ENCODE assay signal across 8 cellular contexts in the genomic region with DNA sequence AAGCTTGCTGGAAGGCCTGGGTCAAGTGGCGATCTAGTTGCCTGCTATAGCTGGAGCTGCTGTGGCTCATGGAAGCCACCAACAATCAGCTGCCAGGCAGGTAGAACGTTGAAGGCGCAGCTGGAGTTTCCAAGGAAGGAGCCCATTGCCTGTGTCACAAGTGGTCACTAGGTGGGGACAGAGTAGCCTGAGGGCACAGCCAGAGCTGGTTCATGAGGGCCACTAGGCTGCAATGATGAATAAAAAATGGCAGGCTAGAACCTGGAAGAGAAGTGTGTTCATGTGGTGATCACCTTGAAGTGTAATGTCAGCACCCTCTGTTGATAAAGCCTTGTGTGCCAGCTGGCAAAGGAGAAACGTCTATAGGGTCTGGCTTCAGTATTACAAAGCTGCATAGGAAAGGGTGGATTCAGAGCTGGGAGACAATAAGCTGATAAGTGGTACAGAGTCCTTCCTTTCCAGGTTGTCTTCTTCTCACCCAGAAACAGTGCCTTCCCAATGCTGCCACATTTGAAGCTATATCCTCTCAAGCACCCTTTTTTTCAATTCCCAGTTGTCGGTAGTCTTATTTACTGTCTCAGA.
DNase-seq lines count a peak whose midpoint lies in the region; ATAC-seq and TF ChIP-seq lines count a peak whose summit lies in the region.

No MANE protein-coding gene starts in this region.

- ATAC-seq in GM18868 (IDR thresholded peaks at IDR 0.05; ENCODE audit: unreplicated experiment) (peak; percentile 86), HG03280 (IDR thresholded peaks at IDR 0.05; ENCODE audit: unreplicated experiment) (peak; percentile 93), GM19328 (IDR thresholded peaks at IDR 0.05; ENCODE audit: unreplicated experiment) (no peak)
- peak; percentile 90 for ATAC-seq in activated CD8-positive, alpha-beta T cell treated with anti-CD3 and anti-CD28 coated beads for 36 hours

- no peak overlapping the region for H3K4me3 ChIP-seq in BJ (ENCODE audit: low read depth, low read length)
- no peak overlapping the region for H3K4me3 ChIP-seq in trophoblast cell (ENCODE audit: low read depth, low read length)

- H3K4ac ChIP-seq in trophoblast cell (ENCODE audit: low read depth, low read length) = no peak overlapping the region

- POLR2A ChIA-PET in BJ (lab: Charles Lee) = no interaction called here
- POLR2A ChIA-PET in activated CD8-positive, alpha-beta T cell treated with anti-CD3 and anti-CD28 coated beads for 36 hours (lab: Charles Lee) = no interaction called here

- intact Hi-C loops in activated CD8-positive, alpha-beta T cell treated with anti-CD3 and anti-CD28 coated beads for 36 hours (cut with micrococcal nuclease) = no loop called here

- no peaks in the 10 kb centered on the region for H3K9me3 Mint-ChIP-seq in activated CD8-positive, alpha-beta T cell treated with anti-CD3 and anti-CD28 coated beads for 36 hours

- no peak overlapping the region for H2BK12ac ChIP-seq in trophoblast cell (ENCODE audit: low read length)

- H2AK5ac ChIP-seq in trophoblast cell (ENCODE audit: low read length) = no peak overlapping the region

- peaks cover 2% of the 10 kb centered on the region; the same call in 1 of the 2 replicates for H3K27me3 ChIP-seq in BJ (ENCODE audit: control insufficient read depth, insufficient read depth, low read length)
- no peaks in the 10 kb centered on the region for H3K27me3 ChIP-seq in trophoblast cell (ENCODE audit: insufficient read depth, low read length)

- no peaks in the 10 kb centered on the region for H3K4me1 ChIP-seq in trophoblast cell (ENCODE audit: control insufficient read depth in 1 of 2, insufficient read depth in 2 of 2, low read length in 2 of 2)

- H3K27me3 Mint-ChIP-seq in activated CD8-positive, alpha-beta T cell treated with anti-CD3 and anti-CD28 coated beads for 36 hours = peaks cover 14% of the 10 kb centered on the region

- H3K9ac ChIP-seq in trophoblast cell (ENCODE audit: low read length) = no peak overlapping the region

- no peak overlapping the region for H2AFZ ChIP-seq in trophoblast cell (ENCODE audit: insufficient read depth, low read length, poor library complexity)

- H3K4me2 ChIP-seq in trophoblast cell (ENCODE audit: low read length) = no peak overlapping the region

- H4K91ac ChIP-seq in trophoblast cell (ENCODE audit: low read depth, low read length) = no peak overlapping the region

- H3K27ac ChIP-seq in trophoblast cell (ENCODE audit: low read depth, low read length) = no peak overlapping the region

- H2BK5ac ChIP-seq in trophoblast cell (ENCODE audit: low read depth, low read length, poor library complexity) = no peak overlapping the region

- CTCF ChIA-PET in BJ (lab: Yijun Ruan, JAX) = interaction anchor here (0.5 to 2.1 kb wide), 35 partner anchors 9 to 806 kb away, joined by 3 to 28 read pairs (median 4); no protein-coding TSS in a partner anchor
- CTCF ChIA-PET in activated CD8-positive, alpha-beta T cell treated with anti-CD3 and anti-CD28 coated beads for 36 hours (lab: Charles Lee) = interaction anchor here (0.7 to 2.4 kb wide), 37 partner anchors 9 to 805 kb away, joined by 3 to 25 read pairs (median 4); no protein-coding TSS in a partner anchor

- DNase-seq in BJ (ENCODE audit: low read depth) (no peak), NCI-H446 treated with DMSO at 0.1 percent for 48 hours (lab: John Stamatoyannopoulos, UW) (peak; percentile 32), germinal center (ENCODE audit: low spot score) (peak; percentile 58), trophoblast cell (peak; percentile 49 to 87)
- DNase-seq in activated CD8-positive, alpha-beta T cell treated with anti-CD3 and anti-CD28 coated beads for 36 hours = peak; percentile 74

- no peak overlapping the region for H3K27ac Mint-ChIP-seq in activated CD8-positive, alpha-beta T cell treated with anti-CD3 and anti-CD28 coated beads for 36 hours

- H3K4me3 Mint-ChIP-seq in activated CD8-positive, alpha-beta T cell treated with anti-CD3 and anti-CD28 coated beads for 36 hours = no peak overlapping the region

- H4K8ac ChIP-seq in trophoblast cell (ENCODE audit: low read depth, low read length) = no peak overlapping the region

- no peaks in the 10 kb centered on the region for H3K79me1 ChIP-seq in trophoblast cell (ENCODE audit: low read length)

- H3K79me2 ChIP-seq in trophoblast cell (ENCODE audit: control insufficient read depth, insufficient read depth, low read length, poor library complexity) = no peaks in the 10 kb centered on the region

- H3K4me1 Mint-ChIP-seq in activated CD8-positive, alpha-beta T cell treated with anti-CD3 and anti-CD28 coated beads for 36 hours (ENCODE audit: low read depth) = no peaks in the 10 kb centered on the region

- H3K36me3 Mint-ChIP-seq in activated CD8-positive, alpha-beta T cell treated with anti-CD3 and anti-CD28 coated beads for 36 hours (ENCODE audit: low read depth) = no peaks in the 10 kb centered on the region

- no peak overlapping the region for H3K23ac ChIP-seq in trophoblast cell (ENCODE audit: low read length)

- no CpG with 5 or more reads among the region's 5 CpGs for WGBS in trophoblast cell (ENCODE audit: extremely low coverage, insufficient coverage, insufficient read length)

- H3K9me3 ChIP-seq in trophoblast cell (ENCODE audit: insufficient read depth, low read depth, low read length) = no peaks in the 10 kb centered on the region

- no peaks in the 10 kb centered on the region for H3K36me3 ChIP-seq in BJ (ENCODE audit: control insufficient read depth, insufficient read depth, low read length)
- no peaks in the 10 kb centered on the region for H3K36me3 ChIP-seq in trophoblast cell (ENCODE audit: control insufficient read depth in 1 of 2, insufficient read depth in 2 of 2, low read length in 2 of 2)

- H2BK120ac ChIP-seq in trophoblast cell (ENCODE audit: insufficient read depth, low read length, poor library complexity) = no peak overlapping the region

- no peak overlapping the region for H3K14ac ChIP-seq in trophoblast cell (ENCODE audit: low read length)

- H4K12ac ChIP-seq in trophoblast cell (ENCODE audit: low read depth, low read length) = no peak overlapping the region

- no peak overlapping the region for H3K18ac ChIP-seq in trophoblast cell (ENCODE audit: low read length)

- peak; percentile 89 for TF ChIP-seq CTCF in BJ (IDR thresholded peaks at IDR 0.05; ENCODE audit: insufficient read depth, low read depth, low read length)
- TF ChIP-seq CTCF in activated CD8-positive, alpha-beta T cell treated with anti-CD3 and anti-CD28 coated beads for 36 hours (IDR thresholded peaks at IDR 0.05) = peak; percentile 76
